ENCODE assay signal across 21 cellular contexts in the genomic region with DNA sequence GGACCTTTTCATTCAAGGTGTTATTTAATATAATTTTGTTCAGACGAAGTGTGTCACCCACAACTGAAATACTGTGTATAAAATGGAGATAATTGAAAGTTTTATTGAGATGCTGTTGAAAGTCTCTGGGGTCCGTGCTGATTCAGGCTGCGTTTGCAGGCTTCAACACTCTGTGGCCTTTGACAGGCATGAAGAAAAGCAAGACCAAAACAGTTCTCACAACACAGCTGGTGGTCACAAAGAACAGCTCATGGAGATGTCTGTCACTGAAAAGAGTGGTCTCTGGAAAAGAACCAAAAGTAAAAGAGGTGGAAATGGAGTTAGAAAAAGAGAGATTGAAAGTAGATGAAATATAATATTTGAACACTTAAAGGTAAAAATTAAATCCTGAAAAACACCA. TPM values are rescaled to one million over a fixed set of nuclear protein-coding genes. Genes with fewer than 3 reads are reported as not detected.
DNase-seq lines count a peak whose midpoint lies in the region; ATAC-seq and TF ChIP-seq lines count a peak whose summit lies in the region.
"Had no signal": no experiment of that assay in that cellular context is flagged by ENCODE, and none has a peak within 500 bp of the region (broad histone marks: within the 10 kb centered on the region; RNA-seq: fewer than 3 reads in every experiment).

No MANE protein-coding gene starts in this region.

- CTCF ChIA-PET in RWPE1 (lab: Yijun Ruan, JAX), result no interaction called here

- H3K4me1 ChIP-seq in GM23338 (ENCODE audit: insufficient read depth) (peaks cover 4% of the 10 kb centered on the region; the same call in 1 of the 2 replicates), endodermal cell (ENCODE audit: control insufficient read depth, insufficient read depth, low read length) (peaks cover 18% of the 10 kb centered on the region), smooth muscle cell (ENCODE audit: low read depth) (peaks cover 11% of the 10 kb centered on the region), MM.1S (ENCODE audit: low read length) (no peaks in the 10 kb centered on the region)
- H3K4me1 ChIP-seq: BLaER1 treated with 17β-estradiol and CSF1 and Interleukin-3, amounts not matched to agents 10 nM and 100 nM had no signal

- H3F3A ChIP-seq in GM23338 (replicated peaks; ENCODE audit: low read depth) (no peaks in the 10 kb centered on the region), smooth muscle cell (ENCODE audit: low read depth) (peaks cover 5% of the 10 kb centered on the region), MM.1S (ENCODE audit: insufficient read depth, low read length) (no peaks in the 10 kb centered on the region)

- H3K27me3 Mint-ChIP-seq in GM23338 (ENCODE audit: insufficient read depth, low read depth, poor library complexity) (peaks cover 3% of the 10 kb centered on the region), endodermal cell (ENCODE audit: insufficient read depth) (no peaks in the 10 kb centered on the region), mesothelial cell of epicardium (ENCODE audit: low read depth) (no peaks in the 10 kb centered on the region)

- peaks cover 17% of the 10 kb centered on the region for H3K4me1 Mint-ChIP-seq in GM23338
- peaks cover 25% of the 10 kb centered on the region for H3K4me1 Mint-ChIP-seq in endodermal cell
- peaks cover 43% of the 10 kb centered on the region for H3K4me1 Mint-ChIP-seq in mesothelial cell of epicardium
- H3K4me1 Mint-ChIP-seq: B cell had no signal

- H3K27ac Mint-ChIP-seq in GM23338 (no peak overlapping the region), endodermal cell (no peak overlapping the region), mesothelial cell of epicardium (peak overlapping the region; percentile 88)
- H3K27ac Mint-ChIP-seq: B cell; CD8-positive, alpha-beta T cell; H9 had no signal

- H3K27ac ChIP-seq in GM23338 (ENCODE audit: low read depth) (no peak overlapping the region), endodermal cell (ENCODE audit: low read depth, low read length) (no peak overlapping the region), smooth muscle cell (ENCODE audit: low read depth) (no peak overlapping the region), RWPE1 (no peak overlapping the region), MM.1S (ENCODE audit: low read length) (no peak overlapping the region)
- H3K27ac ChIP-seq: BLaER1 treated with 17β-estradiol and CSF1 and Interleukin-3, amounts not matched to agents 10 nM and 100 nM had no signal

- no peak for DNase-seq in GM23338 (ENCODE audit: low spot score)
- peak; percentile 52 for DNase-seq in endodermal cell
- DNase-seq in mesothelial cell of epicardium (ENCODE audit: low spot score in 2 of 2, unreplicated experiment in 2 of 2), result no peak
- DNase-seq in smooth muscle cell (lab: John Stamatoyannopoulos, UW; ENCODE audit: unreplicated experiment), result no peak
- no peak for DNase-seq in retina
- no peak for DNase-seq in RWPE1 (ENCODE audit: low spot score)
- DNase-seq in MM.1S, result no peak
- DNase-seq: 8988T; Calu3; CD8-positive, alpha-beta T cell; DMS53; DND-41; EL; H9; IMR-90 had no signal

- ATAC-seq in GM23338 (peak; percentile 64), HG03097 (IDR thresholded peaks at IDR 0.05; ENCODE audit: low FRiP score, unreplicated experiment) (no peak)
- ATAC-seq: CD8-positive, alpha-beta T cell; K562 had no signal

- POLR2A ChIA-PET in RWPE1 (lab: Yijun Ruan, JAX; ENCODE audit: low non-redundant PET), result no interaction called here

- H3K36me3 ChIP-seq in GM23338 (ENCODE audit: insufficient read depth) (no peaks in the 10 kb centered on the region), endodermal cell (ENCODE audit: control insufficient read depth, insufficient read depth, low read length) (no peaks in the 10 kb centered on the region), smooth muscle cell (ENCODE audit: low read depth) (no peaks in the 10 kb centered on the region), MM.1S (replicated peaks; ENCODE audit: insufficient read depth, low read length) (no peaks in the 10 kb centered on the region)
- H3K36me3 ChIP-seq: BLaER1 treated with 17β-estradiol and CSF1 and Interleukin-3, amounts not matched to agents 10 nM and 100 nM had no signal

- no peaks in the 10 kb centered on the region for H3K79me2 ChIP-seq in GM23338 (replicated peaks; ENCODE audit: insufficient read depth)
- H3K79me2 ChIP-seq in smooth muscle cell (ENCODE audit: low read depth), result no peaks in the 10 kb centered on the region
- no peaks in the 10 kb centered on the region for H3K79me2 ChIP-seq in MM.1S (ENCODE audit: low read length)

- H2AFZ ChIP-seq in GM23338 (no peak overlapping the region), smooth muscle cell (ENCODE audit: low read depth) (peak overlapping the region; percentile 47), MM.1S (ENCODE audit: low read length) (no peak overlapping the region)

- no peak overlapping the region for H3K4me3 ChIP-seq in GM23338
- no peak overlapping the region for H3K4me3 ChIP-seq in endodermal cell (ENCODE audit: low read length)
- H3K4me3 ChIP-seq in smooth muscle cell, result no peak overlapping the region
- no peak overlapping the region for H3K4me3 ChIP-seq in MM.1S (ENCODE audit: low read length)
- H3K4me3 ChIP-seq: BLaER1 treated with 17β-estradiol and CSF1 and Interleukin-3, amounts not matched to agents 10 nM and 100 nM; K562 had no signal

- H3K36me3 Mint-ChIP-seq in GM23338 (ENCODE audit: low read depth) (no peaks in the 10 kb centered on the region), endodermal cell (ENCODE audit: low read depth) (no peaks in the 10 kb centered on the region), mesothelial cell of epicardium (no peaks in the 10 kb centered on the region)
- H3K36me3 Mint-ChIP-seq: CD8-positive, alpha-beta T cell had no signal

- 51 to 100% methylated on average over 1 to 3 of the region's 3 CpGs for WGBS in endodermal cell (ENCODE audit: insufficient coverage in 1 of 2, insufficient read length in 1 of 2), 2 experiments
- 20% methylated on average over 3 of the region's 3 CpGs for WGBS in smooth muscle cell (ENCODE audit: low lambda C conversion rate)

- H4K20me1 ChIP-seq in GM23338 (replicated peaks; ENCODE audit: insufficient read depth) (no peaks in the 10 kb centered on the region), smooth muscle cell (ENCODE audit: low read depth) (no peaks in the 10 kb centered on the region), MM.1S (ENCODE audit: insufficient read depth, low read length) (no peaks in the 10 kb centered on the region)
- H4K20me1 ChIP-seq: BLaER1 treated with 17β-estradiol and CSF1 and Interleukin-3, amounts not matched to agents 10 nM and 100 nM had no signal

- no peaks in the 10 kb centered on the region for H3K9me3 ChIP-seq in endodermal cell (ENCODE audit: control insufficient read depth, low read length)
- H3K9me3 ChIP-seq in smooth muscle cell (replicated peaks; ENCODE audit: low read depth), result no peaks in the 10 kb centered on the region
- no peaks in the 10 kb centered on the region for H3K9me3 ChIP-seq in MM.1S (replicated peaks; ENCODE audit: insufficient read depth, low read length)

- H3K4me2 ChIP-seq in GM23338 (no peak overlapping the region), smooth muscle cell (peak overlapping the region; percentile 34), MM.1S (ENCODE audit: low read depth, low read length) (no peak overlapping the region)
- H3K4me2 ChIP-seq: BLaER1 treated with 17β-estradiol and CSF1 and Interleukin-3, amounts not matched to agents 10 nM and 100 nM had no signal

- no peak for TF ChIP-seq CTCF in GM23338 (conservative IDR thresholded peaks at IDR 0.05; ENCODE audit: low read depth in 2 of 2)
- no peak for TF ChIP-seq CTCF in endodermal cell (conservative IDR thresholded peaks at IDR 0.05)
- no peak for TF ChIP-seq CTCF in mesothelial cell of epicardium (IDR thresholded peaks at IDR 0.05; ENCODE audit: unreplicated experiment)
- TF ChIP-seq CTCF in smooth muscle cell (IDR thresholded peaks at IDR 0.05; ENCODE audit: borderline replicate concordance, insufficient read depth, poor library complexity, severe bottlenecking), result no peak
- no peak for TF ChIP-seq CTCF in RWPE1 (conservative IDR thresholded peaks at IDR 0.05; ENCODE audit: low read depth)
- no peak for TF ChIP-seq CTCF in MM.1S (IDR thresholded peaks at IDR 0.05; ENCODE audit: low read length)

- H3K27me3 ChIP-seq in GM23338 (ENCODE audit: insufficient read depth) (no peaks in the 10 kb centered on the region), endodermal cell (ENCODE audit: control insufficient read depth, insufficient read depth, low read length, poor library complexity, severe bottlenecking) (no peaks in the 10 kb centered on the region), smooth muscle cell (ENCODE audit: low read depth) (no peaks in the 10 kb centered on the region), MM.1S (replicated peaks; ENCODE audit: insufficient read depth, low read length) (no peaks in the 10 kb centered on the region)
- H3K27me3 ChIP-seq: BLaER1 treated with 17β-estradiol and CSF1 and Interleukin-3, amounts not matched to agents 10 nM and 100 nM had no signal

- no peaks in the 10 kb centered on the region for H3K9me3 Mint-ChIP-seq in GM23338
- H3K9me3 Mint-ChIP-seq in endodermal cell, result no peaks in the 10 kb centered on the region
- no peaks in the 10 kb centered on the region for H3K9me3 Mint-ChIP-seq in mesothelial cell of epicardium
- H3K9me3 Mint-ChIP-seq: CD8-positive, alpha-beta T cell; H9 had no signal

- H3K9me2 ChIP-seq in GM23338 (ENCODE audit: insufficient read depth), result no peaks in the 10 kb centered on the region
- no peaks in the 10 kb centered on the region for H3K9me2 ChIP-seq in MM.1S (replicated peaks; ENCODE audit: insufficient read depth, low read length)

- H3K9ac ChIP-seq in endodermal cell (ENCODE audit: extremely low read depth, low read length, poor library complexity, severe bottlenecking), result no peak overlapping the region
- H3K9ac ChIP-seq in smooth muscle cell (ENCODE audit: low read depth), result no peak overlapping the region
- no peak overlapping the region for H3K9ac ChIP-seq in MM.1S (ENCODE audit: low read length)
- H3K9ac ChIP-seq: BLaER1 treated with 17β-estradiol and CSF1 and Interleukin-3, amounts not matched to agents 10 nM and 100 nM had no signal

- no peak overlapping the region for H3K4me3 Mint-ChIP-seq in GM23338
- H3K4me3 Mint-ChIP-seq in endodermal cell, result no peak overlapping the region
- H3K4me3 Mint-ChIP-seq in mesothelial cell of epicardium, result no peak overlapping the region
- H3K4me3 Mint-ChIP-seq: B cell; CD8-positive, alpha-beta T cell; H9 had no signal

RNA-seq across cellular contexts. Expression of a gene that starts 9.8 kb away (rescaled TPM):
- total RNA-seq in GM23338 (2014; rRNA removed; shearing (Covaris generic)), result 6.8 and 15.8 TPM in 2 replicates
- 2.4 and 4.4 TPM in 2 replicates for polyA plus RNA-seq in GM23338 (2016; fragmentation: Nextera tagmentation; extraction: Ambion mirVana)
- 10 to 100 TPM in 1 of 2 donors, 1 to 10 TPM in 1; 1.5 to 16.4 TPM for total RNA-seq in endodermal cell
- 4.6 TPM for polyA plus RNA-seq in endodermal cell (2013, experiment 1 of 2)
- 3.0 TPM for polyA plus RNA-seq in endodermal cell (2013, experiment 2 of 2)
- 163 to 179 TPM (median 166 TPM) in 3 replicates for total RNA-seq in mesothelial cell of epicardium
- 1.3 and 1.4 TPM in 2 replicates for total RNA-seq in smooth muscle cell
- polyA plus RNA-seq in smooth muscle cell, result 0.58 and 0.82 TPM in 2 replicates
- total RNA-seq: Calu3, HT-29, IMR-90, K562 had no signal
- polyA plus RNA-seq: AG04450, K562 had no signal
